14 cellular contexts compared by ENCODE assay signal in the genomic region with DNA sequence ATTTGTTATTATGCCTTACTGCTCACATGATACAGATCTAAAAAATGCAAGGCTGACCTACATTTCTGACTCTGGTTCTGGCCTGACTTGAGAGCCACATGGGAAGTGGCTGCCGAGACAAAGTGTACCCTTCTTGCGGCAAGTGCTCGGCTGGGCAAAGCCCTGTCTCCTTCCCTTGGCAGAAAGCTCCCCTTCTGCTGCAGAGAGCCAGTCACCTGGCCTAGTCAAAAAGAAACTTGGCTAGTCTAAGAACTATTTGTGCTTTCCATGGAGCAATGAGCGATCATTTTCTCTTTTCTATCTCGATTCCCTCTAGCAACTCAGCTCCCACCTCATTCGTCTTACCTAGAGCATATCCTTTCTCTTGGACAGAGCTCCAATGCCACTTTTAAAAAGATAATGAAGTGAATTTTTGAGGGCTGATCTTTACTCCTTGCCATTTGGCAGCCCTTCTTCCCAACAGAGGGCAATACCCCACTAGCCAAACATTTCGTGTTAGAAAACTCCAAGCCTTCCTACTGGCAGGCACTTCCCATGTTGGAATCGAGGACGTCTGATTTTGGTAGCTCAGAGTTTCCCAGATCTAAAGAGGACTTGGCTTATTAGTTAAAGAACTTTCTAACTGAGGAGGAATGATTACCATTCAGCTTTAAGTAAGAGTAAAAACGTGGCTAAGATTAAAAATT.
DNase-seq lines count a peak whose midpoint lies in the region; ATAC-seq, FAIRE-seq and TF ChIP-seq lines count a peak whose summit lies in the region.
"Had no signal": no experiment of that assay in that cellular context is flagged by ENCODE, and none has a peak within 500 bp of the region (broad histone marks: within the 10 kb centered on the region; RNA-seq: fewer than 3 reads in every experiment).

No MANE protein-coding gene starts in this region.

- no peak for TF ChIP-seq POLR2A in heart left ventricle (IDR thresholded peaks at IDR 0.05)

- FAIRE-seq in GM19239 (lab: Jason Lieb, UNC) = no peak
- FAIRE-seq: keratinocyte had no signal

- H3K4me1 ChIP-seq in heart left ventricle = peaks cover 0 to 14% (median 0%) of the 10 kb centered on the region in 12 donors

- peak; percentile 18 for DNase-seq in AG20443 (ENCODE audit: low spot score)
- peak; percentile 11 for DNase-seq in amniotic epithelial cell (ENCODE audit: low read depth)
- DNase-seq in heart left ventricle = no peak
- peak in 7 of 10 donors; percentile 45 to 87 (median 50) for DNase-seq in posterior cingulate gyrus
- no peak for DNase-seq in islet precursor cell
- DNase-seq in GM19239 (ENCODE audit: insufficient read length, low spot score) = no peak
- no peak for DNase-seq in LoVo (ENCODE audit: low spot score)
- DNase-seq: activated B cell treated with CpG ODN at 0.5 μM for 24 hours; activated CD8-positive, alpha-beta memory T cell treated with anti-CD3 and anti-CD28 coated beads, Interleukin-2, amount 50 U/mL, for 48 hours; naive B cell; NCI-H1105 had no signal

- no peak for TF ChIP-seq CTCF in heart left ventricle (IDR thresholded peaks at IDR 0.05)

- no peak overlapping the region for H3K4me3 ChIP-seq in heart left ventricle
- H3K4me3 ChIP-seq: skin epidermis had no signal

- H3K36me3 ChIP-seq in heart left ventricle = no peaks in the 10 kb centered on the region

- 56 to 85% (median 61%) methylated on average over 10 of the region's 10 CpGs for WGBS in heart left ventricle, 4 donors

- no peaks in the 10 kb centered on the region for H3K9me3 ChIP-seq in heart left ventricle

- intact Hi-C loops in heart left ventricle (cut with DNase I) (no loop called here), posterior cingulate gyrus (cut with DNase I) (no loop called here)

- no peaks in the 10 kb centered on the region for H3K27me3 ChIP-seq in heart left ventricle

- peak; percentile 45 to 77 (median 62) for ATAC-seq in heart left ventricle
- no peak for ATAC-seq in HG03108 (IDR thresholded peaks at IDR 0.05; ENCODE audit: unreplicated experiment)

- H3K27ac ChIP-seq in heart left ventricle = no peak overlapping the region

Comparison
In these comparisons a context has a peak if more than half of its experiments do, and no peak if none do; other contexts are left out.
1. DNase-seq: peak in AG20443 (single experiment), amniotic epithelial cell (single experiment) and posterior cingulate gyrus (7 of 10); none in heart left ventricle (0 of 5), islet precursor cell (single experiment), GM19239 (single experiment) and LoVo (single experiment).